ENCODE assay signal across 1 cellular context in genomic region chr12:52900166-52900895, GRCh38.
TF ChIP-seq lines count a peak whose summit lies in the region.

No MANE protein-coding gene starts in this region.

TF ChIP-seq in K562, 482 proteins besides CTCF, POLR2A, EP300 and RAD21:
- no peak for TF ChIP-seq KLF10 (CRISPR knock-in tag; IDR thresholded peaks at IDR 0.05)
- peak; percentile 80 for TF ChIP-seq ZNF121 (CRISPR knock-in tag; conservative IDR thresholded peaks at IDR 0.05)
- TF ChIP-seq ZNF224 (CRISPR knock-in tag; IDR thresholded peaks at IDR 0.05): no peak
- no peak for TF ChIP-seq ZNF41 (CRISPR knock-in tag; conservative IDR thresholded peaks at IDR 0.05)
- no peak for TF ChIP-seq MLX (CRISPR knock-in tag; conservative IDR thresholded peaks at IDR 0.05)
- peak in 1 of 3 experiments; percentile 8; a peak in 1 of 6 replicates for TF ChIP-seq ZBTB11 (CRISPR knock-in tag; IDR thresholded peaks at IDR 0.05)
- peak; percentile 20; the same call in 1 of the 2 replicates for TF ChIP-seq ESRRA (IDR thresholded peaks at IDR 0.05; ENCODE audit: borderline replicate concordance, low read depth)
- TF ChIP-seq PRDM10 (IDR thresholded peaks at IDR 0.05; ENCODE audit: partially characterized antibody): no peak
- no peak for TF ChIP-seq CHAMP1 (IDR thresholded peaks at IDR 0.05)
- no peak for TF ChIP-seq NRF1 (conservative IDR thresholded peaks at IDR 0.05 in 1 of 2, IDR thresholded peaks at IDR 0.05 in 1 of 2)
- no peak for TF ChIP-seq MCM7 (IDR thresholded peaks at IDR 0.05)
- TF ChIP-seq NCOA2 (IDR thresholded peaks at IDR 0.05; ENCODE audit: partially characterized antibody in 2 of 2): no peak
- no peak for TF ChIP-seq ZNF143 (CRISPR knock-in tag; IDR thresholded peaks at IDR 0.05)
- TF ChIP-seq MTA2 (IDR thresholded peaks at IDR 0.05; ENCODE audit: low read depth): no peak
